In the genomic region with DNA sequence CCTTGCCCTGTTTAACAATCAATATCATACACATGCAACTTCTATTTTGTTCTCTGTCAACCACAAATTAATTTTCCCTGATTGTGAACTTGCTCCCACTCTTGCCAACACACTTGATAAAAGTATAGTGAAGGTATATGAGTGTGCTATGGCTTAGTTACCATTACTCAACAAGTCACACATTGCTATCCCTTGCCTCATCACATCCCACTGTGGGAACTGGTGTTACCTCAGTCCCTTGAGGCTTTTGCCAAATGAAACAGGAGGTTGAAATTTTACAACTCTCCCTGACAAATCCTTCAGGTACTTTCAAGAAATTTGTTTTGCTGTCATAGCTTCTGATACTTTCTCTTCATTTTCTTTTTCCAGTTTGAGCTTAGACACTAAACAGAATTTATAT, we compare ENCODE assay signal across 18 cellular contexts.
DNase-seq lines count a peak whose midpoint lies in the region; ATAC-seq and TF ChIP-seq lines count a peak whose summit lies in the region.
"Had no signal": no experiment of that assay in that cellular context is flagged by ENCODE, and none has a peak within 500 bp of the region (broad histone marks: within the 10 kb centered on the region; RNA-seq: fewer than 3 reads in every experiment).

No MANE protein-coding gene starts in this region.

- H3K27ac Mint-ChIP-seq in activated naive CD8-positive, alpha-beta T cell treated with anti-CD3 and anti-CD28 coated beads for 36 hours = no peak overlapping the region
- H3K27ac Mint-ChIP-seq: H9, IgD-negative memory B cell had no signal

- H3K4me3 ChIP-seq in foreskin fibroblast (ENCODE audit: low read depth in 1 of 2, low read length in 2 of 2) = no peak overlapping the region
- H3K4me3 ChIP-seq: A549; BLaER1 treated with 17β-estradiol and CSF1 and Interleukin-3, amounts not matched to agents 10 nM and 100 nM had no signal

- DNase-seq in EL (peak; percentile 34), NCI-H226 (peak; percentile 45), amniotic epithelial cell (ENCODE audit: low read depth) (peak; percentile 3), foreskin fibroblast (peak; percentile 5 to 36), NCI-H510A treated with DMSO at 0.1 percent for 48 hours (lab: John Stamatoyannopoulos, UW) (no peak)
- DNase-seq in activated naive CD8-positive, alpha-beta T cell treated with anti-CD3 and anti-CD28 coated beads for 36 hours = no peak
- DNase-seq: H9, MV-4-11, NCI-H1417 treated with DMSO at 0.1 percent for 48 hours, NCI-H1930, NCI-H2171 treated with DMSO at 0.1 percent for 48 hours, NCI-H524, SIG-M5 had no signal

- ATAC-seq in GM21737 (IDR thresholded peaks at IDR 0.05; ENCODE audit: unreplicated experiment) = no peak
- ATAC-seq in HG03139 (IDR thresholded peaks at IDR 0.05; ENCODE audit: unreplicated experiment) = no peak
- ATAC-seq: A549 had no signal

- no peaks in the 10 kb centered on the region for H3K9me3 Mint-ChIP-seq in activated naive CD8-positive, alpha-beta T cell treated with anti-CD3 and anti-CD28 coated beads for 36 hours
- H3K9me3 Mint-ChIP-seq: H9, IgD-negative memory B cell had no signal

- H3K36me3 Mint-ChIP-seq in activated naive CD8-positive, alpha-beta T cell treated with anti-CD3 and anti-CD28 coated beads for 36 hours = no peaks in the 10 kb centered on the region
- H3K36me3 Mint-ChIP-seq: IgD-negative memory B cell had no signal

- no peak for TF ChIP-seq CTCF in foreskin fibroblast (IDR thresholded peaks at IDR 0.05; ENCODE audit: low read depth, low read length)

- H3K4me1 Mint-ChIP-seq in activated naive CD8-positive, alpha-beta T cell treated with anti-CD3 and anti-CD28 coated beads for 36 hours = no peaks in the 10 kb centered on the region
- H3K4me1 Mint-ChIP-seq: H9, IgD-negative memory B cell had no signal

- H3K4me3 Mint-ChIP-seq in activated naive CD8-positive, alpha-beta T cell treated with anti-CD3 and anti-CD28 coated beads for 36 hours = no peak overlapping the region
- H3K4me3 Mint-ChIP-seq: H9, IgD-negative memory B cell had no signal

- no peaks in the 10 kb centered on the region for H3K27me3 Mint-ChIP-seq in activated naive CD8-positive, alpha-beta T cell treated with anti-CD3 and anti-CD28 coated beads for 36 hours
- H3K27me3 Mint-ChIP-seq: IgD-negative memory B cell had no signal

Comparison
In these comparisons a context has a peak if more than half of its experiments do, and no peak if none do; other contexts are left out.
1. DNase-seq: peak in EL (single experiment), NCI-H226 (single experiment), amniotic epithelial cell (single experiment) and foreskin fibroblast (2 of 2); none in activated naive CD8-positive, alpha-beta T cell treated with anti-CD3 and anti-CD28 coated beads for 36 hours (single experiment) and NCI-H510A treated with DMSO at 0.1 percent for 48 hours (single experiment).